17 cellular contexts compared by ENCODE assay signal in the genomic region with DNA sequence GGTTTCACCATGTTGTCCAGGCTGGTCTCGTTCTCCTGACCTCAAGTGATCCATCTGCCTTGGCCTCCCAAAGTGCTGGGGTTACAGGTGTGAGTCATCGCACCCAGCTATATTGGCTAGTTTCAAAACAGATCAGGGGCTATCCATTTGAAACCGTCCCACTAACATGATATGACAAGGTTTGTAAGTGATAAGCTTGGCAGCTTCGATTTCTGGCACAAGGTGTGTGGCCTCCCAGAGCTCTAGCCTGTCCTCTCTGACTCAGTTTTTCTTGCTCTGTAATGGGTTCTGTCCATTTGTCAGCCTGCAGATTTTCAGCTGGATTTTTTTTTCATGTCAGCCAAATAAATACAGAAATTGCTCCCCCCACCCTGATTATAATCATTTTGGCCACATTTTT. TPM values are rescaled to one million over a fixed set of nuclear protein-coding genes. Genes with fewer than 3 reads are reported as not detected.
DNase-seq lines count a peak whose midpoint lies in the region; ATAC-seq lines count a peak whose summit lies in the region.
"Had no signal": no experiment of that assay in that cellular context is flagged by ENCODE, and none has a peak within 500 bp of the region (broad histone marks: within the 10 kb centered on the region; RNA-seq: fewer than 3 reads in every experiment).

No MANE protein-coding gene starts in this region.

- peak overlapping the region; percentile 11 for H3K27ac Mint-ChIP-seq in activated CD4-positive, alpha-beta T cell treated with anti-CD3 and anti-CD28 coated beads for 36 hours
- H3K27ac Mint-ChIP-seq in central memory CD8-positive, alpha-beta T cell (ENCODE audit: low read depth), result peak overlapping the region; percentile 54
- H3K27ac Mint-ChIP-seq: IgD-negative memory B cell had no signal

- no peaks in the 10 kb centered on the region for H3K9me3 Mint-ChIP-seq in activated CD4-positive, alpha-beta T cell treated with anti-CD3 and anti-CD28 coated beads for 36 hours (ENCODE audit: low read depth)
- H3K9me3 Mint-ChIP-seq in central memory CD8-positive, alpha-beta T cell, result no peaks in the 10 kb centered on the region

- no peak overlapping the region for H3K4me3 Mint-ChIP-seq in activated CD4-positive, alpha-beta T cell treated with anti-CD3 and anti-CD28 coated beads for 36 hours
- H3K4me3 Mint-ChIP-seq in central memory CD8-positive, alpha-beta T cell, result no peak overlapping the region

- H3K4me1 Mint-ChIP-seq in activated CD4-positive, alpha-beta T cell treated with anti-CD3 and anti-CD28 coated beads for 36 hours, result peaks cover 13% of the 10 kb centered on the region
- peaks cover 9% of the 10 kb centered on the region for H3K4me1 Mint-ChIP-seq in central memory CD8-positive, alpha-beta T cell

- peak; percentile 33 for DNase-seq in activated CD4-positive, alpha-beta T cell treated with anti-CD3 and anti-CD28 coated beads for 36 hours
- DNase-seq in activated CD4-positive, alpha-beta T cell treated with anti-CD3 and anti-CD28 coated beads for 4 hours, result no peak
- DNase-seq in central memory CD8-positive, alpha-beta T cell (ENCODE audit: low spot score in 2 of 2), result no peak
- no peak for DNase-seq in NCI-H1694 (lab: John Stamatoyannopoulos, UW)
- no peak for DNase-seq in HPDE6-E6E7 (ENCODE audit: extremely low spot score)
- DNase-seq: 8988T, foreskin fibroblast, GM23248, left cardiac atrium, NCI-H2227 treated with DMSO at 0.1 percent for 48 hours, ovary, transverse colon had no signal

- intact Hi-C loops in activated CD4-positive, alpha-beta T cell treated with anti-CD3 and anti-CD28 coated beads for 36 hours (cut with DNase I, micrococcal nuclease), result loop anchor here in 1 of 2 experiments (2.0 kb wide), 1 partner anchor 32 kb away; the partner anchor contains the start of gene TENT4B

- CTCF ChIA-PET in activated CD4-positive, alpha-beta T cell treated with anti-CD3 and anti-CD28 coated beads for 36 hours (lab: Charles Lee), result interaction anchor here (1.0 to 1.4 kb wide), 7 partner anchors 9 to 90 kb away, joined by 3 to 5 read pairs (median 4); no protein-coding TSS in a partner anchor

- POLR2A ChIA-PET in activated CD4-positive, alpha-beta T cell treated with anti-CD3 and anti-CD28 coated beads for 36 hours (lab: Charles Lee), result interaction anchor here (0.5 to 1.7 kb wide), 5 partner anchors 20 to 1689 kb away, joined by 3 to 4 read pairs (median 3); partner anchors contain the start of gene CNEP1R1

- ATAC-seq in activated CD4-positive, alpha-beta T cell treated with anti-CD3 and anti-CD28 coated beads for 36 hours, result peak; percentile 56
- ATAC-seq in GM21576 (IDR thresholded peaks at IDR 0.05; ENCODE audit: unreplicated experiment) (peak; percentile 45), HG03520 (IDR thresholded peaks at IDR 0.05; ENCODE audit: unreplicated experiment) (peak; percentile 59), HG03108 (IDR thresholded peaks at IDR 0.05; ENCODE audit: unreplicated experiment) (no peak)
- ATAC-seq in central memory CD8-positive, alpha-beta T cell (replicated peaks; ENCODE audit: extremely low read depth, poor library complexity, severe bottlenecking), result no peak
- ATAC-seq: left cardiac atrium, SK-N-SH treated with all-trans-retinoic acid at 6 μM for 48 hours had no signal

- no peaks in the 10 kb centered on the region for H3K36me3 Mint-ChIP-seq in activated CD4-positive, alpha-beta T cell treated with anti-CD3 and anti-CD28 coated beads for 36 hours (ENCODE audit: low read depth)
- peaks cover 2% of the 10 kb centered on the region for H3K36me3 Mint-ChIP-seq in central memory CD8-positive, alpha-beta T cell (ENCODE audit: insufficient read depth)

- H3K27me3 Mint-ChIP-seq in activated CD4-positive, alpha-beta T cell treated with anti-CD3 and anti-CD28 coated beads for 36 hours, result no peaks in the 10 kb centered on the region
- H3K27me3 Mint-ChIP-seq in central memory CD8-positive, alpha-beta T cell, result no peaks in the 10 kb centered on the region

RNA-seq across cellular contexts. Expression of gene TENT4B, which starts 31.8 kb away (rescaled TPM):
- 10 to 100 TPM; 19.3 to 22.4 TPM for total RNA-seq in activated CD4-positive, alpha-beta T cell treated with anti-CD3 and anti-CD28 coated beads for 36 hours

RNA-seq across cellular contexts. Expression of gene HEATR3, which starts 55.5 kb away (rescaled TPM):
- 10 to 100 TPM; 22.2 to 28.7 TPM for total RNA-seq in activated CD4-positive, alpha-beta T cell treated with anti-CD3 and anti-CD28 coated beads for 36 hours

Comparison
In these comparisons a context has a peak if more than half of its experiments do, and no peak if none do; other contexts are left out.
1. ATAC-seq: peak in activated CD4-positive, alpha-beta T cell treated with anti-CD3 and anti-CD28 coated beads for 36 hours (single experiment), GM21576 (single experiment) and HG03520 (single experiment); none in central memory CD8-positive, alpha-beta T cell (single experiment) and HG03108 (single experiment).